17 cellular contexts compared by ENCODE assay signal in genomic region chr4:48234575-48234974, GRCh38. TPM values are rescaled to one million over a fixed set of nuclear protein-coding genes. Genes with fewer than 3 reads are reported as not detected.
"Had no signal": no experiment of that assay in that cellular context is flagged by ENCODE, and none has a peak within 500 bp of the region (broad histone marks: within the 10 kb centered on the region; RNA-seq: fewer than 3 reads in every experiment).

No MANE protein-coding gene starts in this region.

- H3K4me1 Mint-ChIP-seq: neural progenitor cell had no signal

- H3K4me3 Mint-ChIP-seq: activated B cell treated with CpG ODN at 0.5 μM for 24 hours; activated CD8-positive, alpha-beta T cell treated with anti-CD3 and anti-CD28 coated beads for 36 hours; effector memory CD8-positive, alpha-beta T cell; memory B cell; naive B cell; neural progenitor cell; stimulated activated naive CD8-positive, alpha-beta T cell treated with anti-CD3 and anti-CD28 coated beads, Interleukin-15, Interleukin-2, amounts not matched to agents 100 ng/mL and 50 ng/mL, for 24 hours had no signal

- H3K27ac Mint-ChIP-seq: activated B cell treated with CpG ODN at 0.5 μM for 24 hours; activated CD8-positive, alpha-beta T cell treated with anti-CD3 and anti-CD28 coated beads for 36 hours; activated T-helper 2 cell treated with anti-CD3 and anti-CD28 coated beads, Interferon-gamma antibody, Interleukin-2, Interleukin-4, amounts not matched to agents 10 μg/mL and 5 μg/mL and 100 μg/mL, durations not matched to agents 14 hours and 24 hours and 36 hours; effector memory CD8-positive, alpha-beta T cell; memory B cell; naive B cell; neural progenitor cell; stimulated activated naive CD8-positive, alpha-beta T cell treated with anti-CD3 and anti-CD28 coated beads, Interleukin-15, Interleukin-2, amounts not matched to agents 100 ng/mL and 50 ng/mL, for 24 hours had no signal

- H3K36me3 Mint-ChIP-seq: naive B cell, neural progenitor cell had no signal

- DNase-seq: activated B cell treated with CpG ODN at 0.5 μM for 24 hours; activated CD4-positive, alpha-beta T cell treated with anti-CD3 and anti-CD28 coated beads for 48 hours; activated CD8-positive, alpha-beta T cell treated with anti-CD3 and anti-CD28 coated beads for 36 hours; activated naive CD4-positive, alpha-beta T cell treated with Interleukin-2 at 50 U/mL for 16 hours; activated T-cell treated with anti-CD3 and anti-CD28 coated beads, Interleukin-2, amount 50 U/mL, for 1 hour; body of pancreas; caudate nucleus; effector memory CD8-positive, alpha-beta T cell; foreskin fibroblast; naive B cell; right cardiac atrium; trophoblast cell had no signal

- H3K9me3 Mint-ChIP-seq: activated B cell treated with CpG ODN at 0.5 μM for 24 hours; activated CD8-positive, alpha-beta T cell treated with anti-CD3 and anti-CD28 coated beads for 36 hours; activated T-helper 2 cell treated with anti-CD3 and anti-CD28 coated beads, Interferon-gamma antibody, Interleukin-2, Interleukin-4, amounts not matched to agents 10 μg/mL and 5 μg/mL and 100 μg/mL, durations not matched to agents 14 hours and 24 hours and 36 hours; effector memory CD8-positive, alpha-beta T cell; neural progenitor cell had no signal

- H3K27me3 Mint-ChIP-seq: activated B cell treated with CpG ODN at 0.5 μM for 24 hours; activated CD8-positive, alpha-beta T cell treated with anti-CD3 and anti-CD28 coated beads for 36 hours; memory B cell; naive B cell; stimulated activated naive CD8-positive, alpha-beta T cell treated with anti-CD3 and anti-CD28 coated beads, Interleukin-15, Interleukin-2, amounts not matched to agents 100 ng/mL and 50 ng/mL, for 24 hours had no signal

- ATAC-seq: activated CD8-positive, alpha-beta T cell treated with anti-CD3 and anti-CD28 coated beads for 36 hours; body of pancreas; effector memory CD8-positive, alpha-beta T cell; right cardiac atrium had no signal

RNA-seq across cellular contexts. Expression of gene TEC, which starts 35.1 kb away (rescaled TPM):
- total RNA-seq: osteocyte had no signal
